ENCODE assay signal across 9 cellular contexts in the genomic region with DNA sequence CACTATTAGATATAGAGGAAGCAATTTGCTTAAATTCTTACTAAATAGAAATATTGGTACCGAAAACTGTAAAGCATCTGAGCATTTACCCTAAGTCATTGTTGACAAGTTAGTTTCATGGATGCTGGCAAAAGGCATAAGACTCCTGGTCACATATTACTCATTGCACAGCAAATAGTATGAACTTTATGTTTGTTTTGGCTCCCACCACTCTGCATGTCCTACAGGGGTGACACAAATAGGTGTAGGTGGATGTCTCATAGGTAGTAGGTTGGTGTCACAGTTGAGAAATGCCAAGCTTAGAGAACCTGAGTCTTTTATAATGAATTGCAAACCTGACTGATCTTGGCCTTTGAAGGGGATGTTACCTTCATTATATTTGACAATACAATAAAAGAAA.
"Had no signal": no experiment of that assay in that cellular context is flagged by ENCODE, and none has a peak within 500 bp of the region (broad histone marks: within the 10 kb centered on the region; RNA-seq: fewer than 3 reads in every experiment).

No MANE protein-coding gene starts in this region.

- H3K4me3 Mint-ChIP-seq: HFFc6, IgD-negative memory B cell had no signal

- H3K4me3 ChIP-seq: GM23248, HAP-1 had no signal

- H3K36me3 ChIP-seq: HAP-1 had no signal

- H3K4me1 ChIP-seq: HAP-1 had no signal

- H3K36me3 Mint-ChIP-seq: IgD-negative memory B cell had no signal

- DNase-seq: GM23248, GOT3, H7, HFFc6, KBM-7 had no signal

- H3K9ac ChIP-seq: GM23248 had no signal

- H3K27me3 Mint-ChIP-seq: IgD-negative memory B cell had no signal

- H3K9me3 ChIP-seq: HAP-1 had no signal

- H3K4me1 Mint-ChIP-seq: IgD-negative memory B cell had no signal

- H3K27ac Mint-ChIP-seq: HFFc6, IgD-negative memory B cell had no signal

- H3K9me3 Mint-ChIP-seq: HFFc6, IgD-negative memory B cell had no signal

- H2AFZ ChIP-seq: GM23248 had no signal

- H3K27ac ChIP-seq: GM23248 had no signal

- ATAC-seq: HCT116, HepG2 had no signal
